In the genomic region with DNA sequence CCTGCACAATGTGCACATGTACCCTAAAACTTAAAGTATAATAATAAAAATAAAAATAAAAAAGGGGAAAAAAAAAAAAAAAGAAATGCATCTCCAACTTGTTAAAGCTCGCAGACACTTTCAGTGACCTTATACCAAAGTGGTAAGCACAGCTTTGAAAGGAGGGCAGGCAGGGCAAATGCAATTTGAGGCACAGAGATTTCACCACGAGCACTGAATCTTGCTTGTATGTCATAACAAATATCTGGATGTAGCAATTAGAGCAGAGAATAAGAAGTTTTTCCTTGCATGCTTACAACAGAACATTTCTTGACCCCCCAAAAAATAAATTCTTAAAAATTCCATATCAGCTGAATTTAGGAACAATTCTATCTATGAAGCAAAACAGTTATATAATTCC, we compare ENCODE assay signal across 19 cellular contexts.
"Had no signal": no experiment of that assay in that cellular context is flagged by ENCODE, and none has a peak within 500 bp of the region (broad histone marks: within the 10 kb centered on the region; RNA-seq: fewer than 3 reads in every experiment).

No MANE protein-coding gene starts in this region.

- H3K79me2 ChIP-seq: parathyroid adenoma had no signal

- H3K4me3 ChIP-seq: psoas muscle, right lobe of liver had no signal

- H3K36me3 ChIP-seq: right lobe of liver had no signal

- H3K4me1 ChIP-seq: parathyroid adenoma, psoas muscle, right lobe of liver had no signal

- H3K27me3 ChIP-seq: esophagus muscularis mucosa, foreskin keratinocyte, right lobe of liver, tibial nerve had no signal

- H3K9me3 ChIP-seq: esophagus muscularis mucosa, psoas muscle, right lobe of liver, tibial nerve had no signal

- H3K9ac ChIP-seq: parathyroid adenoma had no signal

- H3K27ac ChIP-seq: epithelial cell of prostate, foreskin keratinocyte, parathyroid adenoma, psoas muscle, right lobe of liver had no signal

- ATAC-seq: effector memory CD8-positive, alpha-beta T cell; foreskin keratinocyte; natural killer cell; psoas muscle; right lobe of liver; stimulated activated effector memory CD8-positive, alpha-beta T cell treated with anti-CD3 and anti-CD28 coated beads, Interleukin-12 subunit alpha, Interleukin-12 subunit beta, amount 100 ng/mL, for 72 hours; stimulated activated naive CD8-positive, alpha-beta T cell treated with anti-CD3 and anti-CD28 coated beads, Interleukin-15, Interleukin-2, amounts not matched to agents 100 U/mL and 50 U/mL, for 24 hours had no signal

- H2AFZ ChIP-seq: parathyroid adenoma had no signal

- DNase-seq: caudate nucleus; effector memory CD8-positive, alpha-beta T cell; foreskin keratinocyte; head of caudate nucleus; hippocampal formation; mammary epithelial cell; natural killer cell; nucleus accumbens; psoas muscle; retina; right lobe of liver; stimulated activated CD4-positive, alpha-beta T cell treated with anti-CD3 and anti-CD28 coated beads, Interleukin-4, amount 100 ng/mL, for 1 hour; stimulated activated CD8-positive, alpha-beta memory T cell treated with anti-CD3 and anti-CD28 coated beads, Interleukin-4, amount 100 ng/mL, for 48 hours; stimulated activated naive CD8-positive, alpha-beta T cell treated with anti-CD3 and anti-CD28 coated beads, Interleukin-15, Interleukin-2, amounts not matched to agents 100 U/mL and 50 U/mL, for 24 hours had no signal
